In the genomic region with DNA sequence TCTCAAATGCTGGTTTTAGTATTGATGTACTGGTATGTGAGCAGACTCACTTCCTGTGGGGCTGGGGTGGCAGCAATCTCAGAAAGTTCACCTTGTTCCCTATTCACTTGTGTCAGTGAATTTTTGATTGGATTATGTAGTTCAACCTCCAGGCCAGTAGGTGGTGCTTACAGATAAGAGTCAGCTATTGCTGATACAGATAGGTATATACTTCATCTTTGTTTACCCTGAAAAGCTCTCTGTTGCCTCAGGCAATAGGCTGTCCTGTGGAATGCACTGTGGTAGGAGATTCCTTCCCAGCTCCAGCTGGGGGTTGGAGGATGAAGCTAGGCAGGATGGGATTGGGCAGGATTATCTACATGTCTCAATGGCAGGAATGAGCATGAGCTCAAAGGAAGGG, we compare ENCODE assay signal across 2 cellular contexts.
TF ChIP-seq lines count a peak whose summit lies in the region.

No MANE protein-coding gene starts in this region.

TF ChIP-seq in SK-N-SH, 30 proteins besides CTCF, POLR2A, EP300 and RAD21 (continued from another document):
- TF ChIP-seq, protein P1, sequence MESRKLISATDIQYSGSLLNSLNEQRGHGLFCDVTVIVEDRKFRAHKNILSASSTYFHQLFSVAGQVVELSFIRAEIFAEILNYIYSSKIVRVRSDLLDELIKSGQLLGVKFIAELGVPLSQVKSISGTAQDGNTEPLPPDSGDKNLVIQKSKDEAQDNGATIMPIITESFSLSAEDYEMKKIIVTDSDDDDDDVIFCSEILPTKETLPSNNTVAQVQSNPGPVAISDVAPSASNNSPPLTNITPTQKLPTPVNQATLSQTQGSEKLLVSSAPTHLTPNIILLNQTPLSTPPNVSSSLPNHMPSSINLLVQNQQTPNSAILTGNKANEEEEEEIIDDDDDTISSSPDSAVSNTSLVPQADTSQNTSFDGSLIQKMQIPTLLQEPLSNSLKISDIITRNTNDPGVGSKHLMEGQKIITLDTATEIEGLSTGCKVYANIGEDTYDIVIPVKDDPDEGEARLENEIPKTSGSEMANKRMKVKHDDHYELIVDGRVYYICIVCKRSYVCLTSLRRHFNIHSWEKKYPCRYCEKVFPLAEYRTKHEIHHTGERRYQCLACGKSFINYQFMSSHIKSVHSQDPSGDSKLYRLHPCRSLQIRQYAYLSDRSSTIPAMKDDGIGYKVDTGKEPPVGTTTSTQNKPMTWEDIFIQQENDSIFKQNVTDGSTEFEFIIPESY (IDR thresholded peaks at IDR 0.05; ENCODE audit: borderline replicate concordance, low read depth): no peak
- no peak for TF ChIP-seq EZH2phosphoT487 (IDR thresholded peaks at IDR 0.05; ENCODE audit: borderline replicate concordance, low read depth)
- no peak for TF ChIP-seq GABPA (IDR thresholded peaks at IDR 0.05; ENCODE audit: low read depth)
- TF ChIP-seq RCOR1 (IDR thresholded peaks at IDR 0.05; ENCODE audit: low read length): no peak
- TF ChIP-seq, protein P2, sequence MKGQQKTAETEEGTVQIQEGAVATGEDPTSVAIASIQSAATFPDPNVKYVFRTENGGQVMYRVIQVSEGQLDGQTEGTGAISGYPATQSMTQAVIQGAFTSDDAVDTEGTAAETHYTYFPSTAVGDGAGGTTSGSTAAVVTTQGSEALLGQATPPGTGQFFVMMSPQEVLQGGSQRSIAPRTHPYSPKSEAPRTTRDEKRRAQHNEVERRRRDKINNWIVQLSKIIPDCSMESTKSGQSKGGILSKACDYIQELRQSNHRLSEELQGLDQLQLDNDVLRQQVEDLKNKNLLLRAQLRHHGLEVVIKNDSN (IDR thresholded peaks at IDR 0.05; ENCODE audit: borderline replicate concordance, low read depth): no peak

TF ChIP-seq in SK-N-SH treated with all-trans-retinoic acid at 6 μM for 48 hours, 23 proteins besides CTCF, POLR2A, EP300 and RAD21 (continued from another document):
- TF ChIP-seq ZNF70 (CRISPR knock-in tag; IDR thresholded peaks at IDR 0.05) (no peak), ESRRG (CRISPR knock-in tag; IDR thresholded peaks at IDR 0.05) (no peak)
